10 cellular contexts compared by ENCODE assay signal in the genomic region with DNA sequence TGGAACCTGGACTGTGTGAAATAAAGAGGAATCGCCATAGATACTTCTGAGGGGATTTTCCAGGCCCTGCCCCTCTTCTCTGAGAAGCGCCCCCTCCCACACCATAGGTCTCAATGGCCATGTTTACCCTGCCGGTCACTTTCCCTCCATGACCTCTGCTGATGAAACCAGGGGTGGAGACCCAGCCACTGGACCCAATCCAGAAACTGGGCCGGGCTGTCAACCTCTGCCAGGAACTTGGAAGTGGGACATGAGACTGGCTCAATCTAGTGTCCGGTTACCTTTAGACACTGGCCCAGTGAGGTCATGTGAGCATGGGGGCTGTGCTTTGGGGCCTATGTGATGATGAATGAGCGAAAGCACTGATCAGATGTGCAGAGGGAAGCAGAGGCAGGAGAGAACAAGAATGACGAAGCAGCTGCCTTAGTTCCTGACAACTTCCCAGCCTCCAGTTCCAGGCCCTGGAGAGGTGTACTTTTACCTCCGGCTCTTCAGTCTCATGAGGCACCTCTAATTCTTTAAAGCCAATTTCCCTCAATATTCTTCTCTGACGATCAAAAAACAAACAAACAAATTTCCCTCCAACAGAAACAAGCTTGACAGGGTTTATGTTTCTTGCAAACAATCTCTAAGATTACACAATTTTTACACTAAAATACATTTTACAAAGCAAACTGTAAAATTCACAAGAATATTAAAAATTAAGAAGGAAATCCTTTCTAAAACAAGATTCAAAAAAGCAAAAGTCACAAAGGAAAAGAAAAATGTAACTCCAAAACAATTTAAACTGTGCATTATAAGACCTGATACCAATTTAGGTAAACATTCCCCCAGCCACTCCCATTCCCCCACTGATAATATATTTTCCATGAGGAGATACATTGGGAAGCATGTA. TPM values are rescaled to one million over a fixed set of nuclear protein-coding genes. Genes with fewer than 3 reads are reported as not detected.
A peak's percentile ranks its signal among the peaks of the same experiment; 100 is the strongest.
DNase-seq lines count a peak whose midpoint lies in the region; ATAC-seq, FAIRE-seq and TF ChIP-seq lines count a peak whose summit lies in the region.
"Had no signal": no experiment of that assay in that cellular context is flagged by ENCODE, and none has a peak within 500 bp of the region (broad histone marks: within the 10 kb centered on the region; RNA-seq: fewer than 3 reads in every experiment).

No MANE protein-coding gene starts in this region.

- H3K4me2 ChIP-seq in HCT116 (ENCODE audit: low read length) = no peak overlapping the region
- H3K4me2 ChIP-seq in K562 (ENCODE audit: insufficient read depth, low read length) = peak overlapping the region; percentile 67

- in situ Hi-C loops in K562 (cut with MboI) = no loop called here

- no peaks in the 10 kb centered on the region for H3K9me3 ChIP-seq in HCT116 (ENCODE audit: control insufficient read depth in 1 of 2, insufficient read depth in 1 of 2, low read depth in 1 of 2, low read length in 2 of 2)
- no peaks in the 10 kb centered on the region for H3K9me3 ChIP-seq in K562 (replicated peaks; ENCODE audit: control insufficient read depth, insufficient read depth, low read depth, low read length)
- H3K9me3 ChIP-seq in kidney (ENCODE audit: control insufficient read depth in 1 of 2, low read length in 2 of 2) = no peaks in the 10 kb centered on the region
- no peaks in the 10 kb centered on the region for H3K9me3 ChIP-seq in stomach

- peaks cover 26 to 30% of the 10 kb centered on the region in 2 experiments for H3K4me1 ChIP-seq in HCT116 (ENCODE audit: control insufficient read depth in 1 of 2, insufficient read depth in 2 of 2, low read length in 2 of 2)
- H3K4me1 ChIP-seq in K562 (replicated peaks in 1 of 2; ENCODE audit: control insufficient read depth in 2 of 2, insufficient read depth in 2 of 2, low read length in 2 of 2) = peaks cover 27 to 32% of the 10 kb centered on the region in 2 experiments
- H3K4me1 ChIP-seq in kidney (ENCODE audit: control insufficient read depth in 1 of 2, insufficient read depth in 1 of 2, low read depth in 1 of 2, low read length in 2 of 2) = peaks cover 13% of the 10 kb centered on the region in 2 donors
- peaks cover 27 to 77% (median 62%) of the 10 kb centered on the region in 4 donors for H3K4me1 ChIP-seq in stomach

- peak; percentile 42; the same call in 1 of the 2 replicates for TF ChIP-seq EP300 in K562 (IDR thresholded peaks at IDR 0.05; ENCODE audit: low read length)
- no peak for TF ChIP-seq EP300 in stomach (IDR thresholded peaks at IDR 0.05)

- CTCF ChIA-PET in HCT116 (lab: Charles Lee) = no interaction called here
- CTCF ChIA-PET in K562 (lab: Yijun Ruan, JAX; ENCODE audit: low intra/inter-chr PET ratio) = no interaction called here

- 0 out of 2 replicates have a peak overlapping the region, but pooled peaks have one; percentile 19 for H3K27ac ChIP-seq in HCT116 (ENCODE audit: low read depth, low read length)
- peak overlapping the region; percentile 75 for H3K27ac ChIP-seq in K562 (ENCODE audit: extremely low read depth, low read depth, low read length)
- peak overlapping the region; percentile 62 to 83 for H3K27ac ChIP-seq in kidney (ENCODE audit: low read depth in 2 of 2, low read length in 2 of 2)
- peak overlapping the region; percentile 31 to 78 (median 55) for H3K27ac ChIP-seq in stomach

- intact Hi-C loops in HCT116 (cut with micrococcal nuclease) (no loop called here), K562 (cut with micrococcal nuclease) (no loop called here), kidney (cut with DNase I) (no loop called here), stomach (cut with DNase I; ENCODE audit: low total_unique reads) (no loop called here)

- DNase-seq in HCT116 (ENCODE audit: low read depth, low spot score) (no peak), K562 (ENCODE audit: extremely low read depth in 1 of 4, low spot score in 3 of 4) (peak; percentile 82 to 93 (median 86)), kidney (peak; percentile 92), stomach (peak; percentile 86), COLO668 (lab: John Stamatoyannopoulos, UW; ENCODE audit: unreplicated experiment) (no peak)
- no peak for DNase-seq in activated naive CD4-positive, alpha-beta T cell (lab: John Stamatoyannopoulos, UW)
- DNase-seq: cerebellar nuclear complex; stimulated activated naive CD4-positive, alpha-beta T cell had no signal

- H3K9me1 ChIP-seq in K562 (ENCODE audit: control insufficient read depth, insufficient read depth, low read length) = no peaks in the 10 kb centered on the region

- no peak for TF ChIP-seq CTCF in HCT116 (IDR thresholded peaks at IDR 0.05 in 2 of 3, conservative IDR thresholded peaks at IDR 0.05 in 1 of 3; ENCODE audit: borderline replicate concordance in 1 of 3, insufficient read depth in 1 of 3, low read depth in 2 of 3, low read length in 2 of 3)
- TF ChIP-seq CTCF in K562 (IDR thresholded peaks at IDR 0.05 in 2 of 3, conservative IDR thresholded peaks at IDR 0.05 in 1 of 3; ENCODE audit: insufficient read depth in 2 of 3, low read depth in 1 of 3, low read length in 3 of 3) = no peak
- TF ChIP-seq CTCF in kidney (IDR thresholded peaks at IDR 0.05; ENCODE audit: borderline replicate concordance, extremely low read depth, insufficient read depth) = no peak
- no peak for TF ChIP-seq CTCF in stomach (IDR thresholded peaks at IDR 0.05)

- H2AFZ ChIP-seq in HCT116 (ENCODE audit: low read depth, low read length, poor library complexity, severe bottlenecking) (no peak overlapping the region), K562 (ENCODE audit: low read depth, low read length) (peak overlapping the region; percentile 75)

- TF ChIP-seq POLR2A in HCT116 (IDR thresholded peaks at IDR 0.05; ENCODE audit: borderline replicate concordance, extremely low read depth, insufficient read depth, insufficient read length) (no peak), K562 (conservative IDR thresholded peaks at IDR 0.05) (peak; percentile 61; the same call in 1 of the 2 replicates), stomach (IDR thresholded peaks at IDR 0.05) (no peak)

- H3K79me2 ChIP-seq in HCT116 (ENCODE audit: insufficient read depth, low read length) = no peaks in the 10 kb centered on the region
- peaks cover 12% of the 10 kb centered on the region; the same call in 2 of the 3 replicates for H3K79me2 ChIP-seq in K562 (ENCODE audit: control insufficient read depth, insufficient read depth, low read length)

- no peak overlapping the region for H3K9ac ChIP-seq in HCT116 (ENCODE audit: low read length)
- peak overlapping the region; percentile 5 to 55; a peak in 3 of 4 replicates for H3K9ac ChIP-seq in K562 (ENCODE audit: insufficient read depth in 1 of 2, low read depth in 2 of 2, low read length in 2 of 2)
- peak overlapping the region in 1 of 2 donors; percentile 49 for H3K9ac ChIP-seq in kidney (ENCODE audit: low read length in 2 of 2)

- TF ChIP-seq RAD21 in HCT116 (IDR thresholded peaks at IDR 0.05; ENCODE audit: low read depth) (no peak), K562 (CRISPR knock-in tag; conservative IDR thresholded peaks at IDR 0.05 in 1 of 2, IDR thresholded peaks at IDR 0.05 in 1 of 2) (no peak)

- POLR2A ChIA-PET in HCT116 (lab: Charles Lee) (no interaction called here), K562 (lab: Yijun Ruan, JAX) (interaction anchor here (0.6 to 1.0 kb wide), 5 partner anchors 29 to 994 kb away, joined by 3 read pairs; no protein-coding TSS in a partner anchor)

- WGBS in K562 (ENCODE audit: insufficient coverage, low coverage, missing lambda C conversion rate) = 7% methylated on average over 9 of the region's 9 CpGs
- 22 to 36% (median 23%) methylated on average over 9 of the region's 9 CpGs for WGBS in stomach, 5 donors

- BruUV-seq in HCT116 (replicated peaks; lab: Mats Ljungman, UMichigan) = no TSS peak
- TSS peak; percentile 47 for BruUV-seq in K562 (replicated peaks; lab: Mats Ljungman, UMichigan)

- ATAC-seq in HCT116 (peak; percentile 22; the same call in 1 of the 2 replicates), K562 (peak; percentile 93), HG03039 (IDR thresholded peaks at IDR 0.05; ENCODE audit: unreplicated experiment) (no peak), HG02973 (IDR thresholded peaks at IDR 0.05; ENCODE audit: unreplicated experiment) (no peak)

- no peaks in the 10 kb centered on the region for H3K36me3 ChIP-seq in HCT116 (ENCODE audit: control insufficient read depth in 1 of 2, insufficient read depth in 2 of 2, low read length in 2 of 2)
- H3K36me3 ChIP-seq in K562 (ENCODE audit: control insufficient read depth, insufficient read depth, low read length) = peaks cover 5% of the 10 kb centered on the region; the same call in 1 of the 3 replicates
- no peaks in the 10 kb centered on the region for H3K36me3 ChIP-seq in kidney (ENCODE audit: control insufficient read depth in 1 of 2, insufficient read depth in 2 of 2, low read length in 2 of 2)
- H3K36me3 ChIP-seq in stomach = no peaks in the 10 kb centered on the region

- no peaks in the 10 kb centered on the region for H3K9me2 ChIP-seq in HCT116 (ENCODE audit: insufficient read depth)

- H3K4me3 ChIP-seq in HCT116 (replicated peaks in 1 of 2; ENCODE audit: low read depth in 1 of 2, low read length in 2 of 2) = no peak overlapping the region
- no peak overlapping the region for H3K4me3 ChIP-seq in K562
- no peak overlapping the region for H3K4me3 ChIP-seq in kidney (ENCODE audit: low read length in 2 of 2)
- no peak overlapping the region for H3K4me3 ChIP-seq in stomach

- H3K27me3 ChIP-seq in HCT116 (ENCODE audit: insufficient read depth, low read length) = no peaks in the 10 kb centered on the region
- no peaks in the 10 kb centered on the region for H3K27me3 ChIP-seq in K562 (ENCODE audit: control insufficient read depth in 2 of 2, insufficient read depth in 2 of 2, low read length in 2 of 2)
- peaks cover 0 to 18% (median 0%) of the 10 kb centered on the region in 3 donors for H3K27me3 ChIP-seq in stomach

- no peaks in the 10 kb centered on the region for H4K20me1 ChIP-seq in HCT116 (ENCODE audit: insufficient read depth)
- H4K20me1 ChIP-seq in K562 (replicated peaks; ENCODE audit: control insufficient read depth, insufficient read depth, low read length) = 0 out of 2 replicates have a peak, but pooled peaks cover 3% of the 10 kb centered on the region

- FAIRE-seq in K562 (lab: Jason Lieb, UNC) (peak; percentile 93), kidney (lab: Jason Lieb, UNC) (peak; percentile 80)

- RAD21 ChIA-PET in HCT116 (lab: Charles Lee; ENCODE audit: low non-redundant PET in 1 of 2, low total read pairs in 2 of 2, uncharacterized antibody in 2 of 2, unreplicated experiment in 2 of 2) = no interaction called here

RNA-seq across cellular contexts. Expression of gene ASAP3, which starts 4.8 kb away (rescaled TPM):
- total RNA-seq in HCT116 (2021; ENCODE audit: unreplicated experiment) = 19.7 TPM
- polyA plus RNA-seq in HCT116 (2012) = 9.9 and 11.9 TPM in 2 replicates
- 34.4 and 65.3 TPM in 2 replicates for total RNA-seq in K562 (2011; cell fraction: chromatin; rRNA removed; ENCODE audit: low replicate concordance)
- 32.2 and 34.5 TPM in 2 replicates for total RNA-seq in K562 (2011; cell fraction: nucleolus; rRNA removed)
- 33.9 and 40.0 TPM in 2 replicates for total RNA-seq in K562 (2011; cell fraction: nucleoplasm; rRNA removed)
- 19.0 and 23.0 TPM in 2 replicates for total RNA-seq in K562 (2014; rRNA removed)
- 14.3 and 14.8 TPM in 2 replicates for total RNA-seq in K562 (2014; rRNA removed; fragmentation: Illumina TruSeq; extraction: Trizol)
- 15.7 and 17.4 TPM in 2 replicates for total RNA-seq in K562 (2015; rRNA removed; fragmentation: Illumina TruSeq; extraction: Trizol)
- total RNA-seq in K562 (2021) = 27.6 and 31.2 TPM in 2 replicates
- polyA plus RNA-seq in K562 (2011; rRNA removed) = 16.1 and 25.4 TPM in 2 replicates
- polyA plus RNA-seq in K562 (2011; cell fraction: cytosol; rRNA removed) = 17.1 and 17.2 TPM in 2 replicates
- polyA plus RNA-seq in K562 (2011; cell fraction: nucleus; rRNA removed) = 63.8 and 76.4 TPM in 2 replicates
- polyA plus RNA-seq in K562 (2012) = 17.6 and 38.9 TPM in 2 replicates
- 21.3 and 22.3 TPM in 2 replicates for polyA plus RNA-seq in K562 (2014; fragmentation: Illumina TruSeq; extraction: Trizol)
- polyA plus RNA-seq in K562 (2014; fragmentation: Nextera tagmentation; extraction: Ambion mirVana) = 1 to 10 TPM; 1.7 to 2.8 TPM
- 17.9 and 20.3 TPM in 2 replicates for polyA plus RNA-seq in K562 (2014; rRNA removed)
- polyA minus RNA-seq in K562 (2011; rRNA and poly(A)+ RNA removed) = 16.7 and 24.0 TPM in 2 replicates
- polyA minus RNA-seq in K562 (2011; cell fraction: cytosol; rRNA and poly(A)+ RNA removed) = 15.0 TPM in 2 replicates
- 10.9 and 21.7 TPM in 2 replicates for polyA minus RNA-seq in K562 (2011; cell fraction: nucleus; rRNA and poly(A)+ RNA removed)
- 37.8 TPM for total RNA-seq in kidney
- polyA plus RNA-seq in kidney (ENCODE audit: insufficient read depth, low read depth, low replicate concordance) = 29.9 TPM
- total RNA-seq in stomach = 100 to 1,000 TPM in 1 of 5 donors, 10 to 100 TPM in 4; 29.2 to 228 (median 45.5) TPM
- polyA plus RNA-seq in stomach = 10 to 100 TPM; 24.9 to 27.7 (median 25.1) TPM

RNA-seq across cellular contexts. Expression of gene E2F2, which starts 51.9 kb away (rescaled TPM):
- 16.3 TPM for total RNA-seq in HCT116 (2021; ENCODE audit: unreplicated experiment)
- 4.0 and 5.3 TPM in 2 replicates for polyA plus RNA-seq in HCT116 (2012)
- 29.6 and 39.0 TPM in 2 replicates for total RNA-seq in K562 (2011; cell fraction: chromatin; rRNA removed; ENCODE audit: low replicate concordance)
- 13.2 and 15.8 TPM in 2 replicates for total RNA-seq in K562 (2011; cell fraction: nucleolus; rRNA removed)
- 21.7 and 23.2 TPM in 2 replicates for total RNA-seq in K562 (2011; cell fraction: nucleoplasm; rRNA removed)
- total RNA-seq in K562 (2014; rRNA removed) = 14.9 and 19.9 TPM in 2 replicates
- total RNA-seq in K562 (2014; rRNA removed; fragmentation: Illumina TruSeq; extraction: Trizol) = 11.0 and 11.4 TPM in 2 replicates
- total RNA-seq in K562 (2015; rRNA removed; fragmentation: Illumina TruSeq; extraction: Trizol) = 11.7 and 12.0 TPM in 2 replicates
- 22.5 and 25.3 TPM in 2 replicates for total RNA-seq in K562 (2021)
- 3.1 and 4.2 TPM in 2 replicates for polyA plus RNA-seq in K562 (2011; rRNA removed)
- polyA plus RNA-seq in K562 (2011; cell fraction: cytosol; rRNA removed) = 3.0 and 3.9 TPM in 2 replicates
- polyA plus RNA-seq in K562 (2011; cell fraction: nucleus; rRNA removed) = 8.1 and 9.2 TPM in 2 replicates
- polyA plus RNA-seq in K562 (2012) = 9.2 and 10.2 TPM in 2 replicates
- polyA plus RNA-seq in K562 (2014; fragmentation: Illumina TruSeq; extraction: Trizol) = 14.3 and 16.1 TPM in 2 replicates
- polyA plus RNA-seq in K562 (2014; fragmentation: Nextera tagmentation; extraction: Ambion mirVana) = 1 to 10 TPM; 3.8 to 4.0 TPM
- polyA plus RNA-seq in K562 (2014; rRNA removed) = 10.1 and 10.3 TPM in 2 replicates
- polyA minus RNA-seq in K562 (2011; rRNA and poly(A)+ RNA removed) = 3.5 and 4.7 TPM in 2 replicates
- 5.8 and 6.5 TPM in 2 replicates for polyA minus RNA-seq in K562 (2011; cell fraction: cytosol; rRNA and poly(A)+ RNA removed)
- 5.1 and 8.9 TPM in 2 replicates for polyA minus RNA-seq in K562 (2011; cell fraction: nucleus; rRNA and poly(A)+ RNA removed)
- 0.50 TPM for total RNA-seq in kidney
- polyA plus RNA-seq in kidney (ENCODE audit: insufficient read depth, low read depth, low replicate concordance) = not detected
- 10 to 100 TPM in 1 of 5 donors, 1 to 10 TPM in 3, under 1 TPM in 1; 0.58 to 27.8 (median 3.5) TPM for total RNA-seq in stomach
- 1 to 10 TPM in 1 of 3 donors, under 1 TPM in 2; 0.61 to 3.2 (median 0.87) TPM for polyA plus RNA-seq in stomach

RNA-seq across cellular contexts. Expression of gene TCEA3, which starts 54.6 kb away (rescaled TPM):
- total RNA-seq in HCT116 (2021; ENCODE audit: unreplicated experiment) = 3.7 TPM
- polyA plus RNA-seq in HCT116 (2012) = 4.4 and 4.6 TPM in 2 replicates
- total RNA-seq in K562 (2011; cell fraction: chromatin; rRNA removed; ENCODE audit: low replicate concordance) = 0.86 and 1.4 TPM in 2 replicates
- total RNA-seq in K562 (2011; cell fraction: nucleolus; rRNA removed) = 0.67 and 1.4 TPM in 2 replicates
- total RNA-seq in K562 (2011; cell fraction: nucleoplasm; rRNA removed) = 0.66 and 0.84 TPM in 2 replicates
- 0.33 and 0.54 TPM in 2 replicates for total RNA-seq in K562 (2014; rRNA removed)
- total RNA-seq in K562 (2014; rRNA removed; fragmentation: Illumina TruSeq; extraction: Trizol) = 0.45 and 0.51 TPM in 2 replicates
- 0.34 and 0.36 TPM in 2 replicates for total RNA-seq in K562 (2015; rRNA removed; fragmentation: Illumina TruSeq; extraction: Trizol)
- 0.49 and 0.55 TPM in 2 replicates for total RNA-seq in K562 (2021)
- polyA plus RNA-seq in K562 (2011; rRNA removed) = 0.34 and 0.54 TPM in 2 replicates
- polyA plus RNA-seq in K562 (2011; cell fraction: cytosol; rRNA removed) = 0.19 and 0.45 TPM in 2 replicates
- polyA plus RNA-seq in K562 (2011; cell fraction: nucleus; rRNA removed) = 0.81 and 0.90 TPM in 2 replicates
- polyA plus RNA-seq in K562 (2012) = 0.49 and 0.76 TPM in 2 replicates
- polyA plus RNA-seq in K562 (2014; fragmentation: Illumina TruSeq; extraction: Trizol) = 0.16 and 0.66 TPM in 2 replicates
- polyA plus RNA-seq in K562 (2014; fragmentation: Nextera tagmentation; extraction: Ambion mirVana) = under 1 TPM; 0.03 to 0.10 TPM
- polyA plus RNA-seq in K562 (2014; rRNA removed) = 0.13 and 0.80 TPM in 2 replicates
- 0.25 and 0.27 TPM in 2 replicates for polyA minus RNA-seq in K562 (2011; rRNA and poly(A)+ RNA removed)
- polyA minus RNA-seq in K562 (2011; cell fraction: cytosol; rRNA and poly(A)+ RNA removed) = not detected in 2 replicates
- 0.27 and 0.56 TPM in 2 replicates for polyA minus RNA-seq in K562 (2011; cell fraction: nucleus; rRNA and poly(A)+ RNA removed)
- total RNA-seq in kidney = 46.3 TPM
- 93.2 TPM for polyA plus RNA-seq in kidney (ENCODE audit: insufficient read depth, low read depth, low replicate concordance)
- total RNA-seq in stomach = 100 to 1,000 TPM in 2 of 5 donors, 10 to 100 TPM in 3; 44.9 to 155 (median 91.1) TPM
- 100 to 1,000 TPM in 1 of 3 donors, 10 to 100 TPM in 2; 44.1 to 133 (median 75.6) TPM for polyA plus RNA-seq in stomach

Comparison
In these comparisons a context has a peak if more than half of its experiments do, and no peak if none do; other contexts are left out.
1. ATAC-seq: peak in HCT116 (single experiment) and K562 (single experiment); none in HG03039 (single experiment) and HG02973 (single experiment).
2. DNase-seq: peak in K562 (4 of 4), kidney (single experiment) and stomach (single experiment); none in HCT116 (single experiment), COLO668 (single experiment) and activated naive CD4-positive, alpha-beta T cell (0 of 4).
3. H3K27ac ChIP-seq: peak in every context shown above with its lines; median percentile 75 in K562; 72 in kidney; 55 in stomach; 19 in HCT116.
4. Of the 22 proteins assayed by ChIP-seq in both K562 and HCT116: peak only in K562: ATF3, CEBPB, ELF1, FOSL1, JUND, POLR2A and 5 more; only in HCT116: none; in both: none; in neither: 8; mixed calls (peak in some experiments, not most) for 3.